ENCODE assay signal across 8 cellular contexts in the genomic region with DNA sequence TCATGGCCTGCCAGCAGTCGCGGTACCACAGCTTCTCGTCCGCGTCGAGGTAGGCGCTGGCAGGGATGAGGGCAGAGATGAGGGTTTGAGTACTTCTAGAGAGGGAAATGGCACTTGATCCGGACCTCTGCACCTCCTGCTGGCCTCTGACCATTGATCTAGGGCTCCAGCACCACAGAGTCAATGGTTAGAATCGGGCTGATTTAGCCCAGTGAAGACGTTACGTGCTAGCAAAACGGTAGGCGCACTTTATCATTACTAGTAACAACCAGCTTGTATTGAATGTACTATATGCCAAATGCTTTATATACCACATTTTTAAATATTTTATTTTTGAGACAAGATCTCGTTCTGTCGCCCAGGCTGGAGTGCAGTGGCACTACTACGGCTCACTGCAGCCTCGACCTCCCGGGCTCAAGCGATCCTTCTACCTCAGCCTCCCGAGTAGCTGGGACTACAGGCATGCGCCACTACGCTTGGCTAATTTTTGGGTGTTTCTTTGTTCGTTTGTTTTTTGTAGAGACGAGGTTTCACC. TPM values are rescaled to one million over a fixed set of nuclear protein-coding genes. Genes with fewer than 3 reads are reported as not detected.
DNase-seq lines count a peak whose midpoint lies in the region; ATAC-seq and TF ChIP-seq lines count a peak whose summit lies in the region.

No MANE protein-coding gene starts in this region.

- H3K27me3 ChIP-seq in DOHH2 (ENCODE audit: control insufficient read depth, low read length) (0 out of 2 replicates have a peak, but pooled peaks cover 2% of the 10 kb centered on the region), MM.1S (replicated peaks; ENCODE audit: insufficient read depth, low read length) (no peaks in the 10 kb centered on the region), osteoblast (ENCODE audit: insufficient read depth, low read length) (no peaks in the 10 kb centered on the region)

- H3K4me3 ChIP-seq in DOHH2 (ENCODE audit: low read length) (peak overlapping the region; percentile 94), MM.1S (ENCODE audit: low read length) (peak overlapping the region; percentile 89), osteoblast (ENCODE audit: insufficient read depth, low read length) (peak overlapping the region; percentile 99)

- H3K9ac ChIP-seq in MM.1S (ENCODE audit: low read length) = peak overlapping the region; percentile 23; the same call in 1 of the 2 replicates

- H4K20me1 ChIP-seq in DOHH2 (ENCODE audit: control insufficient read depth, insufficient read depth, low read depth, low read length) (no peaks in the 10 kb centered on the region), MM.1S (ENCODE audit: insufficient read depth, low read length) (no peaks in the 10 kb centered on the region), osteoblast (ENCODE audit: insufficient read depth, low read length) (peaks cover 6% of the 10 kb centered on the region)

- H3K36me3 ChIP-seq in DOHH2 (ENCODE audit: control insufficient read depth, low read length) (peaks cover 20% of the 10 kb centered on the region), MM.1S (replicated peaks; ENCODE audit: insufficient read depth, low read length) (no peaks in the 10 kb centered on the region), osteoblast (ENCODE audit: insufficient read depth, low read length) (peaks cover 6% of the 10 kb centered on the region)

- H3K79me2 ChIP-seq in DOHH2 (ENCODE audit: control insufficient read depth, low read length) (peaks cover 34% of the 10 kb centered on the region), MM.1S (ENCODE audit: low read length) (peaks cover 39% of the 10 kb centered on the region), osteoblast (ENCODE audit: insufficient read depth, low read length) (peaks cover 35% of the 10 kb centered on the region)

- no peaks in the 10 kb centered on the region for H3K9me3 Mint-ChIP-seq in effector memory CD8-positive, alpha-beta T cell

- H3K9me2 ChIP-seq in DOHH2 (replicated peaks; ENCODE audit: control insufficient read depth, low read length) (no peaks in the 10 kb centered on the region), MM.1S (replicated peaks; ENCODE audit: insufficient read depth, low read length) (no peaks in the 10 kb centered on the region)

- DNase-seq in MM.1S = no peak
- DNase-seq in effector memory CD8-positive, alpha-beta T cell = no peak
- no peak for DNase-seq in osteoblast (ENCODE audit: insufficient read length, low spot score, missing footprints)
- DNase-seq in stimulated activated CD4-positive, alpha-beta T cell treated with anti-CD3 and anti-CD28 coated beads, Interleukin-12 subunit alpha, Interleukin-12 subunit beta, amount 100 ng/mL, for 4 hours = no peak
- DNase-seq in NCI-H128 (lab: John Stamatoyannopoulos, UW; ENCODE audit: unreplicated experiment) = no peak
- DNase-seq in HUDEP-2 (lab: John Stamatoyannopoulos, UW; ENCODE audit: unreplicated experiment in 76 of 76) = no peak
- no peak for DNase-seq in stimulated activated naive CD4-positive, alpha-beta T cell treated with Interleukin-2 at 50 U/mL for 16 hours (lab: John Stamatoyannopoulos, UW)

- peaks cover 24% of the 10 kb centered on the region for H3K36me3 Mint-ChIP-seq in effector memory CD8-positive, alpha-beta T cell (ENCODE audit: insufficient read depth)

- no peaks in the 10 kb centered on the region for H3K9me3 ChIP-seq in DOHH2 (ENCODE audit: control insufficient read depth, insufficient read depth, low read length)
- no peaks in the 10 kb centered on the region for H3K9me3 ChIP-seq in MM.1S (replicated peaks; ENCODE audit: insufficient read depth, low read length)
- H3K9me3 ChIP-seq in osteoblast (ENCODE audit: low read depth, low read length) = no peaks in the 10 kb centered on the region

- H3K4me1 Mint-ChIP-seq in effector memory CD8-positive, alpha-beta T cell (ENCODE audit: low read depth in 2 of 2) = peaks cover 26 to 27% of the 10 kb centered on the region in 2 donors

- ATAC-seq in effector memory CD8-positive, alpha-beta T cell (replicated peaks) = no peak

- TF ChIP-seq CTCF in DOHH2 (IDR thresholded peaks at IDR 0.05; ENCODE audit: low read depth, low read length, poor library complexity, severe bottlenecking) = no peak
- TF ChIP-seq CTCF in MM.1S (IDR thresholded peaks at IDR 0.05; ENCODE audit: low read length) = no peak
- no peak for TF ChIP-seq CTCF in osteoblast (IDR thresholded peaks at IDR 0.05; ENCODE audit: extremely low read depth, low read depth, low read length)

- H3K4me1 ChIP-seq in DOHH2 (ENCODE audit: control insufficient read depth, low read length) (peaks cover 31% of the 10 kb centered on the region), MM.1S (ENCODE audit: low read length) (peaks cover 9% of the 10 kb centered on the region), osteoblast (ENCODE audit: insufficient read depth, low read length) (peaks cover 11% of the 10 kb centered on the region)

- peak overlapping the region; percentile 90 to 96 for H3K27ac Mint-ChIP-seq in effector memory CD8-positive, alpha-beta T cell

- no peak overlapping the region for H3K27ac ChIP-seq in DOHH2 (ENCODE audit: low read depth, low read length)
- H3K27ac ChIP-seq in MM.1S (ENCODE audit: low read length) = no peak overlapping the region
- peak overlapping the region; percentile 53 for H3K27ac ChIP-seq in osteoblast (ENCODE audit: low read depth, low read length)

- peak overlapping the region; percentile 82 to 86 for H3K4me3 Mint-ChIP-seq in effector memory CD8-positive, alpha-beta T cell

- H3K27me3 Mint-ChIP-seq in effector memory CD8-positive, alpha-beta T cell = no peaks in the 10 kb centered on the region

- H3K4me2 ChIP-seq in DOHH2 (ENCODE audit: low read length) (peak overlapping the region; percentile 83), MM.1S (ENCODE audit: low read depth, low read length) (peak overlapping the region; percentile 89), osteoblast (ENCODE audit: insufficient read depth, low read length) (peak overlapping the region; percentile 84)

- H2AFZ ChIP-seq in MM.1S (ENCODE audit: low read length) (peak overlapping the region; percentile 71), osteoblast (ENCODE audit: low read length) (peak overlapping the region; percentile 91)

- no peaks in the 10 kb centered on the region for H3F3A ChIP-seq in DOHH2 (ENCODE audit: control insufficient read depth, insufficient read depth)
- no peaks in the 10 kb centered on the region for H3F3A ChIP-seq in MM.1S (ENCODE audit: insufficient read depth, low read length)

RNA-seq across cellular contexts. Expression of a gene that starts 0.5 kb away (rescaled TPM):
- 0.88 and 1.8 TPM in 2 replicates for total RNA-seq in osteoblast

RNA-seq across cellular contexts. Expression of a gene that starts 0.9 kb away (rescaled TPM):
- total RNA-seq in osteoblast = 5.4 and 5.6 TPM in 2 replicates

RNA-seq across cellular contexts. Expression of a gene that starts 34.9 kb away (rescaled TPM):
- total RNA-seq in osteoblast = 23.6 and 25.7 TPM in 2 replicates

RNA-seq across cellular contexts. Expression of a gene that starts 39.5 kb away (rescaled TPM):
- 203 TPM in 2 replicates for total RNA-seq in osteoblast

RNA-seq across cellular contexts. Expression of a gene that starts 40.3 kb away (rescaled TPM):
- total RNA-seq in osteoblast = 24.2 and 25.6 TPM in 2 replicates
